ENCODE assay signal across 11 cellular contexts in the genomic region with DNA sequence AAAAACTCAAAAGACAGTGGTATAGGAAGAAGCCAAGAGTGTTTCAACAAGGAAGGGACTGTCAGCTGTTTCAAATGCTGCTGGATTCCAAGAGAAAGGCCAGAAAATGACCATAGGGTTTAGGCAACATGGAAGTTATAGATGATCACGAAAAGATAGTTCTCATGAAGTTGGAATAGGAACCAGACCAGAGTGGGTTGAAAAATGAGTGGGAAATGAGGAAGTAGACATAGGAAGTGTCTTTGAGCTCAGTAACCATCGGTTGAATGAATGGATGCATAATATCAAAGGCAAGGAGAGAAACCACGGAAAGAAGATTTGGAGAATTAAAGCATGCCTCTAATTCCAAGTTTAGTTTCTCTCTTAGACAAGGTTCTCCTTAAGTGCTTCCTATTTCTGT. TPM values are rescaled to one million over a fixed set of nuclear protein-coding genes. Genes with fewer than 3 reads are reported as not detected.
DNase-seq lines count a peak whose midpoint lies in the region; ATAC-seq and TF ChIP-seq lines count a peak whose summit lies in the region.
"Had no signal": no experiment of that assay in that cellular context is flagged by ENCODE, and none has a peak within 500 bp of the region (broad histone marks: within the 10 kb centered on the region; RNA-seq: fewer than 3 reads in every experiment).

No MANE protein-coding gene starts in this region.

- no peaks in the 10 kb centered on the region for H3K36me3 Mint-ChIP-seq in activated B cell treated with CpG ODN at 0.5 μM for 24 hours (ENCODE audit: low read depth)
- peaks cover 20% of the 10 kb centered on the region for H3K36me3 Mint-ChIP-seq in neural progenitor cell

- H3K4me3 ChIP-seq in SK-N-SH (ENCODE audit: low read depth in 2 of 2, low read length in 1 of 2) (peak overlapping the region; percentile 60 to 93; a peak in 2 of 4 replicates), neural progenitor cell (peak overlapping the region; percentile 67), coronary artery (no peak overlapping the region)
- H3K4me3 ChIP-seq: mucosa of descending colon had no signal

- DNase-seq in SK-N-SH: no peak
- peak; percentile 67 for DNase-seq in KG1 (lab: John Stamatoyannopoulos, UW)
- no peak for DNase-seq in activated B cell treated with CpG ODN at 0.5 μM for 24 hours
- no peak for DNase-seq in neural progenitor cell (ENCODE audit: low spot score)
- no peak for DNase-seq in coronary artery (ENCODE audit: low spot score)
- no peak for DNase-seq in omental fat pad (ENCODE audit: low spot score)
- DNase-seq: amygdala, mucosa of descending colon, SHP77 had no signal

- H3K4me1 Mint-ChIP-seq in activated B cell treated with CpG ODN at 0.5 μM for 24 hours (peaks cover 38% of the 10 kb centered on the region), neural progenitor cell (peaks cover 29% of the 10 kb centered on the region)

- H3K27me3 ChIP-seq in SK-N-SH (ENCODE audit: insufficient read depth) (no peaks in the 10 kb centered on the region), neural progenitor cell (no peaks in the 10 kb centered on the region)

- intact Hi-C loops in activated B cell treated with CpG ODN at 0.5 μM for 24 hours (cut with micrococcal nuclease): loop anchor here (1.0 to 5.0 kb wide), 6 partner anchors 7 to 200 kb away; partner anchors contain the start of genes ARID5A, CIAO1 and STARD7

- H3K4me2 ChIP-seq in SK-N-SH (peak overlapping the region; percentile 98; the same call in 1 of the 2 replicates), neural progenitor cell (peak overlapping the region; percentile 88)

- no peaks in the 10 kb centered on the region for H3K36me3 ChIP-seq in SK-N-SH (replicated peaks in 1 of 2; ENCODE audit: control insufficient read depth in 1 of 2, insufficient read depth in 2 of 2, low read length in 1 of 2)
- H3K36me3 ChIP-seq in neural progenitor cell: no peaks in the 10 kb centered on the region

- H3K79me2 ChIP-seq in SK-N-SH (ENCODE audit: insufficient read depth): peaks cover 75% of the 10 kb centered on the region
- H3K79me2 ChIP-seq in neural progenitor cell (ENCODE audit: low read depth): peaks cover 68% of the 10 kb centered on the region

- no peak for TF ChIP-seq EP300 in SK-N-SH (IDR thresholded peaks at IDR 0.05; ENCODE audit: borderline replicate concordance in 1 of 2, low read depth in 1 of 2, low read length in 1 of 2)

- WGBS in SK-N-SH (ENCODE audit: low lambda C conversion rate): 98% methylated on average over 3 of the region's 3 CpGs

- H3F3A ChIP-seq in SK-N-SH (replicated peaks; ENCODE audit: insufficient read depth) (peaks cover 12% of the 10 kb centered on the region), neural progenitor cell (ENCODE audit: low read depth) (no peaks in the 10 kb centered on the region)

- no peaks in the 10 kb centered on the region for H3K9me3 ChIP-seq in SK-N-SH
- no peaks in the 10 kb centered on the region for H3K9me3 ChIP-seq in neural progenitor cell (ENCODE audit: low read depth)
- H3K9me3 ChIP-seq: mucosa of descending colon had no signal

- H3K4me1 ChIP-seq in SK-N-SH (ENCODE audit: control insufficient read depth in 1 of 2, insufficient read depth in 2 of 2, low read depth in 1 of 2, low read length in 1 of 2) (peaks cover 6 to 7% of the 10 kb centered on the region in 2 experiments; a peak in 2 of 4 replicates), neural progenitor cell (peaks cover 9% of the 10 kb centered on the region)

- H3K9me3 Mint-ChIP-seq in activated B cell treated with CpG ODN at 0.5 μM for 24 hours: no peaks in the 10 kb centered on the region
- no peaks in the 10 kb centered on the region for H3K9me3 Mint-ChIP-seq in neural progenitor cell

- no peak for TF ChIP-seq RAD21 in SK-N-SH (IDR thresholded peaks at IDR 0.05; ENCODE audit: low read length)

- H2AFZ ChIP-seq in SK-N-SH (ENCODE audit: low read depth) (peak overlapping the region; percentile 77; the same call in 1 of the 2 replicates), neural progenitor cell (replicated peaks) (no peak overlapping the region)

- H3K9me2 ChIP-seq in SK-N-SH: no peaks in the 10 kb centered on the region

- H3K9ac ChIP-seq in SK-N-SH (peak overlapping the region; percentile 95; the same call in 1 of the 2 replicates), neural progenitor cell (peak overlapping the region; percentile 41)

- TF ChIP-seq CTCF in SK-N-SH (IDR thresholded peaks at IDR 0.05): no peak
- no peak for TF ChIP-seq CTCF in activated B cell treated with CpG ODN at 0.5 μM for 24 hours (IDR thresholded peaks at IDR 0.05)
- no peak for TF ChIP-seq CTCF in neural progenitor cell (IDR thresholded peaks at IDR 0.05)
- TF ChIP-seq CTCF in coronary artery (IDR thresholded peaks at IDR 0.05): no peak
- TF ChIP-seq CTCF in omental fat pad (IDR thresholded peaks at IDR 0.05): no peak

- ATAC-seq in SK-N-SH treated with all-trans-retinoic acid at 6 μM for 48 hours (no peak), activated B cell treated with CpG ODN at 0.5 μM for 24 hours (ENCODE audit: low read depth) (no peak), HG03520 (IDR thresholded peaks at IDR 0.05; ENCODE audit: unreplicated experiment) (no peak), omental fat pad (ENCODE audit: low FRiP score) (no peak)
- ATAC-seq: mucosa of descending colon had no signal

- H4K20me1 ChIP-seq in SK-N-SH (ENCODE audit: insufficient read depth): peaks cover 6% of the 10 kb centered on the region; the same call in 1 of the 2 replicates
- H4K20me1 ChIP-seq in neural progenitor cell (ENCODE audit: low read depth): peaks cover 5% of the 10 kb centered on the region

- H3K27me3 Mint-ChIP-seq in activated B cell treated with CpG ODN at 0.5 μM for 24 hours (no peaks in the 10 kb centered on the region), neural progenitor cell (ENCODE audit: insufficient read depth, low read depth) (no peaks in the 10 kb centered on the region)

- CTCF ChIA-PET in SK-N-SH (lab: Yijun Ruan, JAX) (interaction anchor here (1.4 to 1.8 kb wide), 4 partner anchors 12 to 173 kb away, joined by 3 to 5 read pairs (median 4); no protein-coding TSS in a partner anchor), activated B cell treated with CpG ODN at 0.5 μM for 24 hours (lab: Charles Lee) (no interaction called here)

- H3K4me3 Mint-ChIP-seq in activated B cell treated with CpG ODN at 0.5 μM for 24 hours (no peak overlapping the region), neural progenitor cell (peak overlapping the region; percentile 90)

- POLR2A ChIA-PET in SK-N-SH (lab: Yijun Ruan, JAX) (interaction anchor here (2.8 kb wide), 1 partner anchor 11 kb away, joined by 15 read pairs; the partner anchor contains the start of gene ITPRIPL1), activated B cell treated with CpG ODN at 0.5 μM for 24 hours (lab: Charles Lee) (interaction anchor here (2.7 to 5.0 kb wide), 3 partner anchors 8 to 31 kb away, joined by 15 to 115 read pairs (median 20); partner anchors contain the start of genes ITPRIPL1 and SNRNP200)

- H3K27ac Mint-ChIP-seq in activated B cell treated with CpG ODN at 0.5 μM for 24 hours: peak overlapping the region; percentile 9
- H3K27ac Mint-ChIP-seq in neural progenitor cell: peak overlapping the region; percentile 55

- no peak overlapping the region for H3K27ac ChIP-seq in SK-N-SH (ENCODE audit: low read depth in 2 of 2, low read length in 1 of 2)
- H3K27ac ChIP-seq in neural progenitor cell: no peak overlapping the region
- no peak overlapping the region for H3K27ac ChIP-seq in coronary artery

TF ChIP-seq in SK-N-SH, 30 proteins besides CTCF, POLR2A, EP300 and RAD21 (continues in another document):
- TF ChIP-seq FOSL2 (IDR thresholded peaks at IDR 0.05; ENCODE audit: borderline replicate concordance, low read depth): no peak
- TF ChIP-seq USF2 (IDR thresholded peaks at IDR 0.05; ENCODE audit: borderline replicate concordance, low read depth, low read length): no peak
- no peak for TF ChIP-seq CHD2 (IDR thresholded peaks at IDR 0.05; ENCODE audit: low read length, partially characterized antibody)

TF ChIP-seq in SK-N-SH treated with all-trans-retinoic acid at 6 μM for 48 hours, 23 proteins besides CTCF, POLR2A, EP300 and RAD21 (continues in another document):
- no peak for TF ChIP-seq CSDC2 (CRISPR knock-in tag; IDR thresholded peaks at IDR 0.05)
- TF ChIP-seq ZNF70 (CRISPR knock-in tag; IDR thresholded peaks at IDR 0.05): no peak
- TF ChIP-seq SNAI2 (CRISPR knock-in tag; IDR thresholded peaks at IDR 0.05): no peak

RNA-seq across cellular contexts. Expression of gene NCAPH, which starts 1.3 kb away (rescaled TPM):
- polyA plus RNA-seq in SK-N-SH (2012; rRNA removed): 17.0 and 17.8 TPM in 2 replicates
- polyA plus RNA-seq in SK-N-SH (2012; cell fraction: cytosol; rRNA removed): 15.0 and 17.0 TPM in 2 replicates
- polyA plus RNA-seq in SK-N-SH (2012; cell fraction: nucleus; rRNA removed): 15.2 and 15.8 TPM in 2 replicates
- 1.8 and 2.4 TPM in 2 replicates for total RNA-seq in activated B cell treated with CpG ODN at 0.5 μM for 24 hours
- total RNA-seq in neural progenitor cell (ENCODE audit: low replicate concordance): 61.9 and 71.2 TPM in 2 replicates
- total RNA-seq in omental fat pad: 1 to 10 TPM in 2 of 4 donors, under 1 TPM in 2; 0.65 to 3.2 (median 2.0) TPM

RNA-seq across cellular contexts. Expression of gene ITPRIPL1, which starts 11.8 kb away (rescaled TPM):
- 4.3 and 5.0 TPM in 2 replicates for polyA plus RNA-seq in SK-N-SH (2012; rRNA removed)
- polyA plus RNA-seq in SK-N-SH (2012; cell fraction: cytosol; rRNA removed): 5.0 and 6.1 TPM in 2 replicates
- 3.4 and 3.6 TPM in 2 replicates for polyA plus RNA-seq in SK-N-SH (2012; cell fraction: nucleus; rRNA removed)
- 2.7 and 4.4 TPM in 2 replicates for total RNA-seq in activated B cell treated with CpG ODN at 0.5 μM for 24 hours
- 4.3 and 4.9 TPM in 2 replicates for total RNA-seq in neural progenitor cell (ENCODE audit: low replicate concordance)
- total RNA-seq in omental fat pad: 1 to 10 TPM; 4.8 to 7.6 (median 6.6) TPM

RNA-seq across cellular contexts. Expression of gene SNRNP200, which starts 31.5 kb away (rescaled TPM):
- polyA plus RNA-seq in SK-N-SH (2012; rRNA removed): 165 and 177 TPM in 2 replicates
- 104 and 134 TPM in 2 replicates for polyA plus RNA-seq in SK-N-SH (2012; cell fraction: cytosol; rRNA removed)
- 437 and 481 TPM in 2 replicates for polyA plus RNA-seq in SK-N-SH (2012; cell fraction: nucleus; rRNA removed)
- total RNA-seq in activated B cell treated with CpG ODN at 0.5 μM for 24 hours (185 and 208 TPM in 2 replicates), neural progenitor cell (ENCODE audit: low replicate concordance) (94.3 and 128 TPM in 2 replicates), omental fat pad (10 to 100 TPM; 64.8 to 97.7 (median 84.3) TPM)

Comparison
In these comparisons a context has a peak if more than half of its experiments do, and no peak if none do; other contexts are left out.
1. RNA of gene NCAPH, which starts 1.3 kb away (total RNA-seq): 61.9 to 71.2 TPM in neural progenitor cell; 0.65 to 3.2 TPM in omental fat pad and 1.8 to 2.4 TPM in activated B cell treated with CpG ODN at 0.5 μM for 24 hours; every median in the first group is over 10 times any median in the second.